Comparison of ENCODE assay signal across 2 cellular contexts in genomic region chr16:87099001-87099740, GRCh38.
TF ChIP-seq lines count a peak whose summit lies in the region.

No MANE protein-coding gene starts in this region.

TF ChIP-seq in GM23338, 12 proteins besides CTCF, POLR2A, EP300 and RAD21:
- TF ChIP-seq ETS1 (IDR thresholded peaks at IDR 0.05) (no peak), ZNF462 (CRISPR knock-in tag; IDR thresholded peaks at IDR 0.05) (no peak), ZNF331 (CRISPR knock-in tag; IDR thresholded peaks at IDR 0.05; ENCODE audit: low read depth) (no peak), NANOG (IDR thresholded peaks at IDR 0.05; ENCODE audit: borderline replicate concordance) (no peak), STAT1 (IDR thresholded peaks at IDR 0.05; ENCODE audit: unreplicated experiment) (no peak), JUNB (IDR thresholded peaks at IDR 0.05; ENCODE audit: unreplicated experiment) (no peak), EZH2phosphoT487 (IDR thresholded peaks at IDR 0.05; ENCODE audit: unreplicated experiment) (no peak), EZH2 (IDR thresholded peaks at IDR 0.05; ENCODE audit: low read depth, unreplicated experiment) (no peak), ZNF114 (CRISPR knock-in tag; IDR thresholded peaks at IDR 0.05) (no peak), POLR2AphosphoS5 (IDR thresholded peaks at IDR 0.05; ENCODE audit: low read depth) (no peak), CREB1 (CRISPR knock-in tag; IDR thresholded peaks at IDR 0.05; ENCODE audit: low read depth) (no peak), REST (IDR thresholded peaks at IDR 0.05; ENCODE audit: unreplicated experiment) (no peak)

TF ChIP-seq in HEK293T, 16 proteins besides CTCF, POLR2A, EP300 and RAD21 (continued from another document):
- peak; percentile 21; the same call in 1 of the 2 replicates for TF ChIP-seq PKNOX1 (IDR thresholded peaks at IDR 0.05)
TF ChIP-seq in HEK293T: peak in this region for 1.
